ENCODE assay signal across 8 cellular contexts in genomic region chr17:81927653-81928496, GRCh38. TPM values are rescaled to one million over a fixed set of nuclear protein-coding genes. Genes with fewer than 3 reads are reported as not detected.
A peak's percentile ranks its signal among the peaks of the same experiment; 100 is the strongest.
DNase-seq lines count a peak whose midpoint lies in the region; ATAC-seq, FAIRE-seq and TF ChIP-seq lines count a peak whose summit lies in the region.

Gene MAFG, minus strand, starts transcription at chr17:81927735. Its CDS starts 4,550 bp downstream, at chr17:81923185.

- H3K4me3 ChIP-seq in OCI-LY1 (ENCODE audit: low read depth, low read length, poor library complexity, severe bottlenecking) (peak within 1 kb of the TSS; percentile 86), endothelial cell of umbilical vein (replicated peaks in 1 of 3; ENCODE audit: insufficient read depth in 1 of 3, low read depth in 1 of 3, low read length in 3 of 3) (peak within 1 kb of the TSS; percentile 17 to 64 (median 49))

- no peaks in the 10 kb centered on the region for H3K36me3 ChIP-seq in OCI-LY1 (ENCODE audit: insufficient read depth, low read length)
- no peaks in the 10 kb centered on the region for H3K36me3 ChIP-seq in endothelial cell of umbilical vein (ENCODE audit: control insufficient read depth in 2 of 2, extremely low read depth in 1 of 2, insufficient read depth in 2 of 2, low read length in 2 of 2)

- DNase-seq in Caki2 (ENCODE audit: low read depth) (peak; percentile 96), HuH-7.5 (ENCODE audit: low spot score) (peak; percentile 98), endothelial cell of umbilical vein (ENCODE audit: low read depth, low spot score) (peak; percentile 97), middle frontal gyrus (ENCODE audit: extremely low spot score, low spot score) (peak; percentile 91)
- peak; percentile 89 for DNase-seq in activated CD8-positive, alpha-beta memory T cell treated with anti-CD3 and anti-CD28 coated beads, Interleukin-2, amount 50 U/mL, for 4 hours
- peak; percentile 83 for DNase-seq in stimulated activated CD8-positive, alpha-beta memory T cell treated with anti-CD3 and anti-CD28 coated beads, Interleukin-2, amount 100 ng/mL, for 48 hours (ENCODE audit: low read depth in 2 of 2)

- POLR2A ChIA-PET in endothelial cell of umbilical vein (lab: Charles Lee) = no interaction called here

- peaks cover 36% of the 10 kb centered on the region for H3K4me1 ChIP-seq in OCI-LY1 (ENCODE audit: insufficient read depth, low read length, severe bottlenecking)
- H3K4me1 ChIP-seq in endothelial cell of umbilical vein (ENCODE audit: control insufficient read depth, extremely low read depth, insufficient read depth, low read length) = peaks cover 17% of the 10 kb centered on the region

- no TSS peak for BruUV-seq in endothelial cell of umbilical vein (replicated peaks; lab: Mats Ljungman, UMichigan)

- peak; percentile 53 for ATAC-seq in GM21390 (IDR thresholded peaks at IDR 0.05; ENCODE audit: unreplicated experiment)

- no peaks in the 10 kb centered on the region for H3K9me2 ChIP-seq in OCI-LY1 (ENCODE audit: low read depth, low read length)

- in situ Hi-C loops in Caki2 (cut with HindIII; ENCODE audit: low pct_unique_long_range_greater_than_20kb, low sequenced_read_pairs) = no loop called here

- H3K79me2 ChIP-seq in OCI-LY1 (ENCODE audit: insufficient read depth, low read length) (peaks cover 24% of the 10 kb centered on the region), endothelial cell of umbilical vein (ENCODE audit: control insufficient read depth, insufficient read depth, low read length) (peaks cover 41% of the 10 kb centered on the region)

- dilution Hi-C loops in endothelial cell of umbilical vein (cut with MboI; ENCODE audit: extremely low pct_ligation_motif_present, low sequenced_read_pairs) = no loop called here

- H3K9me3 ChIP-seq in OCI-LY1 (ENCODE audit: low read length) = no peaks in the 10 kb centered on the region
- no peaks in the 10 kb centered on the region for H3K9me3 ChIP-seq in endothelial cell of umbilical vein (replicated peaks; ENCODE audit: control insufficient read depth, insufficient read depth, low read length)

- H3K27ac ChIP-seq in OCI-LY1 (ENCODE audit: low read depth, low read length, poor library complexity, severe bottlenecking) (peak within 1 kb of the TSS; percentile 74), endothelial cell of umbilical vein (ENCODE audit: insufficient read depth, low read depth, low read length) (peak within 1 kb of the TSS; percentile 77)

- intact Hi-C loops in endothelial cell of umbilical vein (cut with micrococcal nuclease) = loop anchor here (1.0 to 5.0 kb wide), 5 partner anchors 9 to 95 kb away; partner anchors contain the start of genes CENPX, LRRC45, P4HB and PCYT2

- peak within 1 kb of the TSS; percentile 90 for H3K9ac ChIP-seq in OCI-LY1 (ENCODE audit: low read length)
- peak within 1 kb of the TSS; percentile 94 for H3K9ac ChIP-seq in endothelial cell of umbilical vein (replicated peaks; ENCODE audit: extremely low read depth, insufficient read depth, low read length)

- no peak within 1 kb of the TSS for H2AFZ ChIP-seq in OCI-LY1 (ENCODE audit: low read length)
- H2AFZ ChIP-seq in endothelial cell of umbilical vein (ENCODE audit: low read depth, low read length) = peak within 1 kb of the TSS; percentile 66

- no peaks in the 10 kb centered on the region for H3K9me1 ChIP-seq in endothelial cell of umbilical vein (replicated peaks; ENCODE audit: control insufficient read depth, extremely low read depth, insufficient read depth, low read length)

- H3K4me2 ChIP-seq in OCI-LY1 (ENCODE audit: low read length) (peak within 1 kb of the TSS; percentile 79), endothelial cell of umbilical vein (ENCODE audit: insufficient read depth, low read length) (peak within 1 kb of the TSS; percentile 79)

- H3K27me3 ChIP-seq in OCI-LY1 (ENCODE audit: insufficient read depth, low read length) (no peaks in the 10 kb centered on the region), endothelial cell of umbilical vein (ENCODE audit: control insufficient read depth in 2 of 2, insufficient read depth in 2 of 2, low read length in 2 of 2) (no peaks in the 10 kb centered on the region)

- CTCF ChIA-PET in endothelial cell of umbilical vein (lab: Charles Lee) = interaction anchor here (0.6 to 3.0 kb wide), 12 partner anchors 9 to 308 kb away, joined by 3 to 24 read pairs (median 4); partner anchors contain the start of genes NOTUM, PCYT2 and PYCR1

- peak; percentile 65 for TF ChIP-seq CTCF in OCI-LY1 (IDR thresholded peaks at IDR 0.05; ENCODE audit: low read length)
- TF ChIP-seq CTCF in endothelial cell of umbilical vein (IDR thresholded peaks at IDR 0.05; ENCODE audit: extremely low read depth in 1 of 2, insufficient read depth in 1 of 2, low read depth in 1 of 2, low read length in 2 of 2) = peak; percentile 29 to 47

- no peaks in the 10 kb centered on the region for H3F3A ChIP-seq in OCI-LY1 (ENCODE audit: insufficient read depth, low read length)

- H4K20me1 ChIP-seq in OCI-LY1 (ENCODE audit: insufficient read depth, low read length) (no peaks in the 10 kb centered on the region), endothelial cell of umbilical vein (replicated peaks; ENCODE audit: control insufficient read depth, extremely low read depth, insufficient read depth, low read length) (no peaks in the 10 kb centered on the region)

- peak; percentile 57 for TF ChIP-seq POLR2A in endothelial cell of umbilical vein (IDR thresholded peaks at IDR 0.05; ENCODE audit: low read depth, low read length)

- peak; percentile 90 for FAIRE-seq in endothelial cell of umbilical vein (lab: Jason Lieb, UNC)

TF ChIP-seq in endothelial cell of umbilical vein, 7 proteins besides CTCF, POLR2A, EP300 and RAD21:
- TF ChIP-seq POLR2AphosphoS5 (IDR thresholded peaks at IDR 0.05; ENCODE audit: insufficient read depth, low read depth, low read length) = peak; percentile 72
- no peak for TF ChIP-seq EZH2 (IDR thresholded peaks at IDR 0.05; ENCODE audit: borderline replicate concordance, low read depth, low read length, severe bottlenecking)
- peak; percentile 88 for TF ChIP-seq MAX (IDR thresholded peaks at IDR 0.05; ENCODE audit: insufficient read depth, insufficient read length)
- TF ChIP-seq JUN (IDR thresholded peaks at IDR 0.05; ENCODE audit: borderline replicate concordance, insufficient read depth, insufficient read length, low read depth) = no peak
TF ChIP-seq in endothelial cell of umbilical vein: peak in this region for 2.

RNA-seq across cellular contexts. Expression of gene MAFG, which starts in this region (rescaled TPM):
- total RNA-seq in Caki2 (2014; rRNA removed; shearing (Covaris generic); ENCODE audit: low replicate concordance) = 45.2 and 67.3 TPM in 2 replicates
- total RNA-seq in endothelial cell of umbilical vein = 30.5 and 35.0 TPM in 2 replicates
- 27.6 and 28.0 TPM in 2 replicates for polyA plus RNA-seq in endothelial cell of umbilical vein
- 18.8 and 19.6 TPM in 2 replicates for polyA plus RNA-seq in endothelial cell of umbilical vein (2011; cell fraction: cytosol; rRNA removed)
- 91.2 and 91.3 TPM in 2 replicates for polyA plus RNA-seq in endothelial cell of umbilical vein (2011; cell fraction: nucleus; rRNA removed)
- polyA plus RNA-seq in endothelial cell of umbilical vein (2012) = 18.8 and 25.2 TPM in 2 replicates
- 19.3 and 20.4 TPM in 2 replicates for polyA minus RNA-seq in endothelial cell of umbilical vein
- polyA minus RNA-seq in endothelial cell of umbilical vein (2011; cell fraction: cytosol; rRNA and poly(A)+ RNA removed) = 8.0 TPM
- 12.0 and 14.9 TPM in 2 replicates for polyA minus RNA-seq in endothelial cell of umbilical vein (2011; cell fraction: nucleus; rRNA and poly(A)+ RNA removed)

Comparison
In these comparisons a context has a peak if more than half of its experiments do, and no peak if none do; other contexts are left out.
1. Peak in every context shown above with its lines: DNase-seq, ATAC-seq, H3K4me3 ChIP-seq and H3K27ac ChIP-seq.